ENCODE assay signal across 10 cellular contexts in the genomic region with DNA sequence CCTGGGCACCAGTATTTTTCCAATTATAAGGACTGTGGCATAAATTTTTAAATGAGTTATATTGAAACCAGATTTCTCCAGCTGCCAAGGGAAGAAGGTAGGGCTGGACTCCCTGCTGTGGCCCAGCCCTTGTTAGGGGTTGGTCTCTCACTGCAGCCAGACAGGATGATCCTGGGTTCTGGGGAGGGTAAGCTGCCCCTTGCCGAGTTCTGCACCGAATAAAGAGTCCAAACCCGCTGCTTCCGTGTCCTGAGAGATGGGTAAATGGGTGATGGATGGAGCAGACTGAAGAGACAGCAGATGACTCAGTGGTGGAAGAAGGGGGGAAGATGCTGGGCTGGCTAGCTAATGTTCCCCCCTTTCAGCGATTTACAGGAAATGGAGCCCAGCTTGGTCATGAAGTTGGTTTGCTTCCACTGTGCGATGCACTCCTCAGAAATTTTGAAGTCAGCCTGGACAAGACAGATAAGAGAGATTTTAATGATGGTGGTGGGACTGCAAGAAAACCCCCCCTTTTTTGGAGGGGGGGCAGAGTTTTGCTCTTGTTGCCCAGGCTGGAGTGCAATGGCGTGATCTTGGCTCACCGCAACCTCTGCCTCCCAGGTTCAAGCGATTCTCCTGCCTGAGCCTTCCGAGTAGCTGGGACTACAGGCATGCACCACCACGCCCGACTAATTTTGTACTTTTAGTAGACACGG. TPM values are rescaled to one million over a fixed set of nuclear protein-coding genes. Genes with fewer than 3 reads are reported as not detected.
DNase-seq lines count a peak whose midpoint lies in the region; ATAC-seq, FAIRE-seq and TF ChIP-seq lines count a peak whose summit lies in the region.
"Had no signal": no experiment of that assay in that cellular context is flagged by ENCODE, and none has a peak within 500 bp of the region (broad histone marks: within the 10 kb centered on the region; RNA-seq: fewer than 3 reads in every experiment).

No MANE protein-coding gene starts in this region.

- intact Hi-C loops in naive thymus-derived CD4-positive, alpha-beta T cell (cut with micrococcal nuclease), result no loop called here
- intact Hi-C loops in body of pancreas (cut with DNase I), result no loop called here

- H3K9me3 ChIP-seq in CD8-positive, alpha-beta memory T cell (ENCODE audit: low read length), result no peaks in the 10 kb centered on the region
- H3K9me3 ChIP-seq in naive thymus-derived CD4-positive, alpha-beta T cell (ENCODE audit: control insufficient read depth in 2 of 3, low read length in 3 of 3), result no peaks in the 10 kb centered on the region
- H3K9me3 ChIP-seq in body of pancreas, result peaks cover 0 to 2% (median 0%) of the 10 kb centered on the region in 3 donors
- H3K9me3 ChIP-seq: colonic mucosa, heart left ventricle had no signal

- H3K27ac Mint-ChIP-seq in CD8-positive, alpha-beta memory T cell, result peak overlapping the region in 5 of 8 donors; percentile 18 to 78 (median 53)
- H3K27ac Mint-ChIP-seq in naive thymus-derived CD4-positive, alpha-beta T cell, result peak overlapping the region in 6 of 9 donors; percentile 17 to 68 (median 34)

- H3K4me1 ChIP-seq in CD8-positive, alpha-beta memory T cell (ENCODE audit: insufficient read depth, low read length), result peaks cover 4% of the 10 kb centered on the region
- H3K4me1 ChIP-seq in naive thymus-derived CD4-positive, alpha-beta T cell (ENCODE audit: control insufficient read depth in 2 of 2, insufficient read depth in 2 of 2, low read length in 2 of 2), result no peaks in the 10 kb centered on the region
- H3K4me1 ChIP-seq in body of pancreas, result peaks cover 28% of the 10 kb centered on the region
- H3K4me1 ChIP-seq: colonic mucosa had no signal

- ATAC-seq in naive thymus-derived CD4-positive, alpha-beta T cell, result no peak
- ATAC-seq in body of pancreas (no peak), HG02840 (IDR thresholded peaks at IDR 0.05; ENCODE audit: low FRiP score, unreplicated experiment) (no peak)
- ATAC-seq: heart left ventricle had no signal

- peaks cover 0 to 63% (median 19%) of the 10 kb centered on the region in 3 donors for H3K36me3 Mint-ChIP-seq in CD8-positive, alpha-beta memory T cell
- peaks cover 6 to 24% (median 9%) of the 10 kb centered on the region in 5 donors for H3K36me3 Mint-ChIP-seq in naive thymus-derived CD4-positive, alpha-beta T cell

- no peak for TF ChIP-seq POLR2A in body of pancreas (IDR thresholded peaks at IDR 0.05)

- POLR2A ChIA-PET in CD8-positive, alpha-beta memory T cell (lab: Charles Lee), result no interaction called here
- POLR2A ChIA-PET in naive thymus-derived CD4-positive, alpha-beta T cell (lab: Charles Lee), result no interaction called here

- no peaks in the 10 kb centered on the region for H3K9me3 Mint-ChIP-seq in CD8-positive, alpha-beta memory T cell
- H3K9me3 Mint-ChIP-seq in naive thymus-derived CD4-positive, alpha-beta T cell, result no peaks in the 10 kb centered on the region

- H3K4me3 Mint-ChIP-seq in CD8-positive, alpha-beta memory T cell, result no peak overlapping the region
- H3K4me3 Mint-ChIP-seq in naive thymus-derived CD4-positive, alpha-beta T cell, result no peak overlapping the region

- H3K4me3 ChIP-seq in CD8-positive, alpha-beta memory T cell (ENCODE audit: low read length), result no peak overlapping the region
- H3K4me3 ChIP-seq in choroid plexus epithelial cell (ENCODE audit: low read depth, low read length) (no peak overlapping the region), body of pancreas (no peak overlapping the region)
- no peak overlapping the region for H3K4me3 ChIP-seq in naive thymus-derived CD4-positive, alpha-beta T cell (ENCODE audit: low read length)
- H3K4me3 ChIP-seq: colonic mucosa, heart left ventricle had no signal

- H3K4me1 Mint-ChIP-seq in CD8-positive, alpha-beta memory T cell, result peaks cover 14 to 23% (median 17%) of the 10 kb centered on the region in 3 donors
- H3K4me1 Mint-ChIP-seq in naive thymus-derived CD4-positive, alpha-beta T cell, result peaks cover 0 to 24% (median 6%) of the 10 kb centered on the region in 7 donors

- FAIRE-seq in RCC 7860 (lab: Jason Lieb, UNC), result peak; percentile 21

- no peak for DNase-seq in CD8-positive, alpha-beta memory T cell
- DNase-seq in RCC 7860 (ENCODE audit: low spot score) (peak; percentile 60), choroid plexus epithelial cell (ENCODE audit: low read depth) (peak; percentile 47), SW 1271 (lab: John Stamatoyannopoulos, UW) (no peak), body of pancreas (no peak), NCI-H1694 treated with DMSO at 0.1 percent for 48 hours (lab: John Stamatoyannopoulos, UW) (no peak)
- no peak for DNase-seq in naive thymus-derived CD4-positive, alpha-beta T cell
- DNase-seq: colonic mucosa, heart left ventricle had no signal

- TF ChIP-seq CTCF in choroid plexus epithelial cell (conservative IDR thresholded peaks at IDR 0.05; ENCODE audit: low read depth, low read length), result no peak
- no peak for TF ChIP-seq CTCF in body of pancreas (IDR thresholded peaks at IDR 0.05)

- 79 to 84% methylated on average over 13 of the region's 13 CpGs for WGBS in body of pancreas, 2 donors

- CTCF ChIA-PET in CD8-positive, alpha-beta memory T cell (lab: Charles Lee), result interaction anchor here (1.9 to 7.8 kb wide), 2 partner anchors 8 to 65 kb away, joined by 4 to 114 read pairs; no protein-coding TSS in a partner anchor
- CTCF ChIA-PET in naive thymus-derived CD4-positive, alpha-beta T cell (lab: Charles Lee), result interaction anchor here (1.3 to 4.7 kb wide), 4 partner anchors 14 to 70 kb away, joined by 3 to 71 read pairs (median 4); no protein-coding TSS in a partner anchor

- H3K27me3 Mint-ChIP-seq in CD8-positive, alpha-beta memory T cell, result no peaks in the 10 kb centered on the region
- no peaks in the 10 kb centered on the region for H3K27me3 Mint-ChIP-seq in naive thymus-derived CD4-positive, alpha-beta T cell

- H3K27ac ChIP-seq in CD8-positive, alpha-beta memory T cell (ENCODE audit: low read depth, low read length), result no peak overlapping the region
- H3K27ac ChIP-seq in naive thymus-derived CD4-positive, alpha-beta T cell (ENCODE audit: low read depth, low read length), result no peak overlapping the region
- peak overlapping the region in 2 of 4 donors; percentile 46 to 62 for H3K27ac ChIP-seq in body of pancreas
- H3K27ac ChIP-seq: colonic mucosa had no signal

- peaks cover 20% of the 10 kb centered on the region for H3K36me3 ChIP-seq in CD8-positive, alpha-beta memory T cell (ENCODE audit: insufficient read depth, low read length)
- peaks cover 8 to 61% (median 10%) of the 10 kb centered on the region in 3 experiments for H3K36me3 ChIP-seq in naive thymus-derived CD4-positive, alpha-beta T cell (ENCODE audit: control insufficient read depth in 2 of 3, insufficient read depth in 3 of 3, low read length in 3 of 3)
- H3K36me3 ChIP-seq in body of pancreas (replicated peaks in 1 of 2; ENCODE audit: insufficient read depth in 1 of 2, low read depth in 2 of 2), result peaks cover 5 to 10% of the 10 kb centered on the region in 2 donors

- no peaks in the 10 kb centered on the region for H3K27me3 ChIP-seq in CD8-positive, alpha-beta memory T cell (ENCODE audit: insufficient read depth, low read length, poor library complexity, severe bottlenecking)
- H3K27me3 ChIP-seq in naive thymus-derived CD4-positive, alpha-beta T cell (ENCODE audit: control insufficient read depth in 2 of 2, insufficient read depth in 2 of 2, low read length in 2 of 2), result no peaks in the 10 kb centered on the region
- no peaks in the 10 kb centered on the region for H3K27me3 ChIP-seq in body of pancreas
- H3K27me3 ChIP-seq: colonic mucosa, heart left ventricle had no signal

RNA-seq across cellular contexts. Expression of gene YARS1, which starts 41.4 kb away (rescaled TPM):
- total RNA-seq in CD8-positive, alpha-beta memory T cell, result 100 to 1,000 TPM; 205 to 219 TPM
- 131 TPM for polyA plus RNA-seq in CD8-positive, alpha-beta memory T cell
- total RNA-seq in naive thymus-derived CD4-positive, alpha-beta T cell, result 100 to 1,000 TPM in 2 of 5 experiments, 10 to 100 TPM in 3; 70.2 to 175 (median 86.8) TPM
- polyA plus RNA-seq in naive thymus-derived CD4-positive, alpha-beta T cell, result 10 to 100 TPM; 48.6 to 49.5 TPM
- total RNA-seq in body of pancreas, result 10 to 100 TPM; 40.2 to 76.8 TPM

RNA-seq across cellular contexts. Expression of gene S100PBP, which starts 41.7 kb away (rescaled TPM):
- 10 to 100 TPM; 28.6 to 30.6 TPM for total RNA-seq in CD8-positive, alpha-beta memory T cell
- 17.3 TPM for polyA plus RNA-seq in CD8-positive, alpha-beta memory T cell
- total RNA-seq in naive thymus-derived CD4-positive, alpha-beta T cell, result 10 to 100 TPM; 36.3 to 69.0 (median 60.2) TPM
- 1 to 10 TPM; 9.3 to 9.6 TPM for polyA plus RNA-seq in naive thymus-derived CD4-positive, alpha-beta T cell
- total RNA-seq in body of pancreas, result 10 to 100 TPM; 15.6 to 27.0 TPM

Comparison
In these comparisons a context has a peak if more than half of its experiments do, and no peak if none do; other contexts are left out.
1. DNase-seq: peak in RCC 7860 (single experiment) and choroid plexus epithelial cell (single experiment); none in CD8-positive, alpha-beta memory T cell (0 of 5), naive thymus-derived CD4-positive, alpha-beta T cell (0 of 9), SW 1271 (0 of 2), body of pancreas (0 of 4) and NCI-H1694 treated with DMSO at 0.1 percent for 48 hours (single experiment).